1 cellular context compared by ENCODE assay signal in the genomic region with DNA sequence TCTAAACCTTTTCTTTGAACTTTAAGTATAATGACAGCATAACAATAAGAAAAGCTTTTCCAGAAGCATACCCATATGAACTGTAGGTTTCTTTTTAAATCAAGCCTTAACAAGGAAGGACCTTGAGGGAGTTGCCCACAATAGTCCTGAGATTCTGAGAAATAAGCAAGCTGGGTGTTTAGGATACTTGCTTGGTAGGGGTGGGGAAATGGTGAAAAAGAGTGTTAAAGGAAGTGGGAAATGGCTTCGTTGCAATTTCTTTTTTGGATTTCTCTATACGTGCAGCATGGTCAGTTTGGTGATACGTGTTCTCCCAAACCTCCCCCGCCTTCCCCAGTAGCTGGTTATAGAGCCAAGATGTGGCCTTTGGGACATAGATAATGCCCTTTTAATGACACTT.
TF ChIP-seq lines count a peak whose summit lies in the region.

No MANE protein-coding gene starts in this region.

TF ChIP-seq in GM12878, 131 proteins besides CTCF, POLR2A, EP300 and RAD21 (continued from another document):
- TF ChIP-seq, protein P1, sequence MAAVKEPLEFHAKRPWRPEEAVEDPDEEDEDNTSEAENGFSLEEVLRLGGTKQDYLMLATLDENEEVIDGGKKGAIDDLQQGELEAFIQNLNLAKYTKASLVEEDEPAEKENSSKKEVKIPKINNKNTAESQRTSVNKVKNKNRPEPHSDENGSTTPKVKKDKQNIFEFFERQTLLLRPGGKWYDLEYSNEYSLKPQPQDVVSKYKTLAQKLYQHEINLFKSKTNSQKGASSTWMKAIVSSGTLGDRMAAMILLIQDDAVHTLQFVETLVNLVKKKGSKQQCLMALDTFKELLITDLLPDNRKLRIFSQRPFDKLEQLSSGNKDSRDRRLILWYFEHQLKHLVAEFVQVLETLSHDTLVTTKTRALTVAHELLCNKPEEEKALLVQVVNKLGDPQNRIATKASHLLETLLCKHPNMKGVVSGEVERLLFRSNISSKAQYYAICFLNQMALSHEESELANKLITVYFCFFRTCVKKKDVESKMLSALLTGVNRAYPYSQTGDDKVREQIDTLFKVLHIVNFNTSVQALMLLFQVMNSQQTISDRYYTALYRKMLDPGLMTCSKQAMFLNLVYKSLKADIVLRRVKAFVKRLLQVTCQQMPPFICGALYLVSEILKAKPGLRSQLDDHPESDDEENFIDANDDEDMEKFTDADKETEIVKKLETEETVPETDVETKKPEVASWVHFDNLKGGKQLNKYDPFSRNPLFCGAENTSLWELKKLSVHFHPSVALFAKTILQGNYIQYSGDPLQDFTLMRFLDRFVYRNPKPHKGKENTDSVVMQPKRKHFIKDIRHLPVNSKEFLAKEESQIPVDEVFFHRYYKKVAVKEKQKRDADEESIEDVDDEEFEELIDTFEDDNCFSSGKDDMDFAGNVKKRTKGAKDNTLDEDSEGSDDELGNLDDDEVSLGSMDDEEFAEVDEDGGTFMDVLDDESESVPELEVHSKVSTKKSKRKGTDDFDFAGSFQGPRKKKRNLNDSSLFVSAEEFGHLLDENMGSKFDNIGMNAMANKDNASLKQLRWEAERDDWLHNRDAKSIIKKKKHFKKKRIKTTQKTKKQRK (IDR thresholded peaks at IDR 0.05; ENCODE audit: low read depth, low read length) = no peak
- TF ChIP-seq, protein P2, sequence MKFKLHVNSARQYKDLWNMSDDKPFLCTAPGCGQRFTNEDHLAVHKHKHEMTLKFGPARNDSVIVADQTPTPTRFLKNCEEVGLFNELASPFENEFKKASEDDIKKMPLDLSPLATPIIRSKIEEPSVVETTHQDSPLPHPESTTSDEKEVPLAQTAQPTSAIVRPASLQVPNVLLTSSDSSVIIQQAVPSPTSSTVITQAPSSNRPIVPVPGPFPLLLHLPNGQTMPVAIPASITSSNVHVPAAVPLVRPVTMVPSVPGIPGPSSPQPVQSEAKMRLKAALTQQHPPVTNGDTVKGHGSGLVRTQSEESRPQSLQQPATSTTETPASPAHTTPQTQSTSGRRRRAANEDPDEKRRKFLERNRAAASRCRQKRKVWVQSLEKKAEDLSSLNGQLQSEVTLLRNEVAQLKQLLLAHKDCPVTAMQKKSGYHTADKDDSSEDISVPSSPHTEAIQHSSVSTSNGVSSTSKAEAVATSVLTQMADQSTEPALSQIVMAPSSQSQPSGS (IDR thresholded peaks at IDR 0.05; ENCODE audit: low read length) = no peak
- TF ChIP-seq SIN3A (IDR thresholded peaks at IDR 0.05; ENCODE audit: low read depth, low read length) = no peak
- no peak for TF ChIP-seq SMAD1 (IDR thresholded peaks at IDR 0.05; ENCODE audit: low read depth, partially characterized antibody)
- no peak for TF ChIP-seq RELA (IDR thresholded peaks at IDR 0.05; ENCODE audit: borderline replicate concordance, partially characterized antibody)
- TF ChIP-seq FOS (IDR thresholded peaks at IDR 0.05; ENCODE audit: borderline replicate concordance, extremely low read depth, insufficient read length) = no peak
- TF ChIP-seq, protein P3, sequence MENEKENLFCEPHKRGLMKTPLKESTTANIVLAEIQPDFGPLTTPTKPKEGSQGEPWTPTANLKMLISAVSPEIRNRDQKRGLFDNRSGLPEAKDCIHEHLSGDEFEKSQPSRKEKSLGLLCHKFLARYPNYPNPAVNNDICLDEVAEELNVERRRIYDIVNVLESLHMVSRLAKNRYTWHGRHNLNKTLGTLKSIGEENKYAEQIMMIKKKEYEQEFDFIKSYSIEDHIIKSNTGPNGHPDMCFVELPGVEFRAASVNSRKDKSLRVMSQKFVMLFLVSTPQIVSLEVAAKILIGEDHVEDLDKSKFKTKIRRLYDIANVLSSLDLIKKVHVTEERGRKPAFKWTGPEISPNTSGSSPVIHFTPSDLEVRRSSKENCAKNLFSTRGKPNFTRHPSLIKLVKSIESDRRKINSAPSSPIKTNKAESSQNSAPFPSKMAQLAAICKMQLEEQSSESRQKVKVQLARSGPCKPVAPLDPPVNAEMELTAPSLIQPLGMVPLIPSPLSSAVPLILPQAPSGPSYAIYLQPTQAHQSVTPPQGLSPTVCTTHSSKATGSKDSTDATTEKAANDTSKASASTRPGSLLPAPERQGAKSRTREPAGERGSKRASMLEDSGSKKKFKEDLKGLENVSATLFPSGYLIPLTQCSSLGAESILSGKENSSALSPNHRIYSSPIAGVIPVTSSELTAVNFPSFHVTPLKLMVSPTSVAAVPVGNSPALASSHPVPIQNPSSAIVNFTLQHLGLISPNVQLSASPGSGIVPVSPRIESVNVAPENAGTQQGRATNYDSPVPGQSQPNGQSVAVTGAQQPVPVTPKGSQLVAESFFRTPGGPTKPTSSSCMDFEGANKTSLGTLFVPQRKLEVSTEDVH (IDR thresholded peaks at IDR 0.05; ENCODE audit: low read depth, partially characterized antibody) = no peak
- no peak for TF ChIP-seq CBX5 (IDR thresholded peaks at IDR 0.05; ENCODE audit: low read depth)
- no peak for TF ChIP-seq HCFC1 (IDR thresholded peaks at IDR 0.05; ENCODE audit: low read length)
- no peak for TF ChIP-seq MXI1 (IDR thresholded peaks at IDR 0.05; ENCODE audit: low read depth, low read length)
- TF ChIP-seq JUND (IDR thresholded peaks at IDR 0.05; ENCODE audit: low read depth, low read length) = no peak
- TF ChIP-seq GATAD2B (conservative IDR thresholded peaks at IDR 0.05; ENCODE audit: low read depth) = no peak
- no peak for TF ChIP-seq CBFB (IDR thresholded peaks at IDR 0.05; ENCODE audit: low read depth)
- no peak for TF ChIP-seq SREBF2 (IDR thresholded peaks at IDR 0.05; ENCODE audit: low read length)
